ENCODE assay signal across 8 cellular contexts in the genomic region with DNA sequence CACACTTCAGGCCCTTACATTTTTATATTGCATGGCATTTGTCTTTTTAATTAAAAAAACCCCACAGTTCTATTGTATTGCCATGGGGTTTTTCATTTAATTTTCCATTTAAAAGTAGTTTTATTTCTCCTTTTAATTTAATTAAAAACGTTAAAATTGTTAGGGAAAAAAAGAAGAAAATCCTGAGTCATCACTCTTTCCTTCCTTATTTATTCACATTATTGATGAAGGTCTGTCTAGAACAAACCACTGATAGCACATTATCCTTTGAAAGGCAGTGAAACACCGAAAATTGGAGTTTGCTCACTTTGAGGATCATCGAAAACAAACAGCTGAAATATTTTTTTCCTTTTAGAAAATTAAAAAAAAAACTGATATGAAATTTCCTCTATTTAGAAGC.
"Had no signal": no experiment of that assay in that cellular context is flagged by ENCODE, and none has a peak within 500 bp of the region (broad histone marks: within the 10 kb centered on the region; RNA-seq: fewer than 3 reads in every experiment).

No MANE protein-coding gene starts in this region.

- DNase-seq: GDM1, GF-D8 had no signal

- H3K4me3 ChIP-seq: GM12878 had no signal

- ATAC-seq: GM12878 had no signal

- FAIRE-seq: G401.6, GM12878, GM12891, GM12892, GM18507, GM19239 had no signal
